ENCODE assay signal across 12 cellular contexts in genomic region chr18:49904871-49905555, GRCh38.
A peak's percentile ranks its signal among the peaks of the same experiment; 100 is the strongest.
DNase-seq lines count a peak whose midpoint lies in the region; ATAC-seq and TF ChIP-seq lines count a peak whose summit lies in the region.
"Had no signal": no experiment of that assay in that cellular context is flagged by ENCODE, and none has a peak within 500 bp of the region (broad histone marks: within the 10 kb centered on the region; RNA-seq: fewer than 3 reads in every experiment).

No MANE protein-coding gene starts in this region.

- no peaks in the 10 kb centered on the region for H3K4me1 Mint-ChIP-seq in stimulated activated effector memory CD8-positive, alpha-beta T cell treated with anti-CD3 and anti-CD28 coated beads, Interleukin-12 subunit alpha, Interleukin-12 subunit beta, amount 100 ng/mL, for 72 hours
- H3K4me1 Mint-ChIP-seq: IgD-negative memory B cell had no signal

- H3K36me3 Mint-ChIP-seq in stimulated activated effector memory CD8-positive, alpha-beta T cell treated with anti-CD3 and anti-CD28 coated beads, Interleukin-12 subunit alpha, Interleukin-12 subunit beta, amount 100 ng/mL, for 72 hours: no peaks in the 10 kb centered on the region

- H3K79me1 ChIP-seq in mesendoderm (ENCODE audit: low read length): no peaks in the 10 kb centered on the region

- H3K9me3 ChIP-seq in HUES6 (ENCODE audit: control insufficient read depth, insufficient read depth, low read depth, low read length): no peaks in the 10 kb centered on the region
- H3K9me3 ChIP-seq in OCI-LY7 (ENCODE audit: low read length): no peaks in the 10 kb centered on the region

- H3K9me2 ChIP-seq in OCI-LY7 (ENCODE audit: insufficient read depth, low read length): no peaks in the 10 kb centered on the region

- CTCF ChIA-PET in OCI-LY7 (lab: Charles Lee; ENCODE audit: unreplicated experiment): no interaction called here

- no peaks in the 10 kb centered on the region for H3K79me2 ChIP-seq in mesendoderm (ENCODE audit: control insufficient read depth, insufficient read depth, low read length)
- H3K79me2 ChIP-seq in OCI-LY7 (ENCODE audit: insufficient read depth, low read depth, low read length): no peaks in the 10 kb centered on the region

- H2BK120ac ChIP-seq in mesendoderm (ENCODE audit: low read depth, low read length): no peak overlapping the region

- no peak overlapping the region for H2AFZ ChIP-seq in OCI-LY7 (ENCODE audit: low read length)
- H2AFZ ChIP-seq: GM23248 had no signal

- peaks cover 3% of the 10 kb centered on the region; the same call in 1 of the 2 replicates for H3K27me3 ChIP-seq in HUES6 (ENCODE audit: control insufficient read depth, insufficient read depth, low read length)
- no peaks in the 10 kb centered on the region for H3K27me3 ChIP-seq in mesendoderm (ENCODE audit: insufficient read depth, low read length, poor library complexity)

- no peak overlapping the region for H4K5ac ChIP-seq in mesendoderm (ENCODE audit: low read length)

- H3K9ac ChIP-seq in HUES6 (ENCODE audit: low read length): peak overlapping the region; percentile 30
- peak overlapping the region; percentile 8 for H3K9ac ChIP-seq in mesendoderm (ENCODE audit: low read length)
- H3K9ac ChIP-seq: GM23248 had no signal

- H3K36me3 ChIP-seq in HUES6 (ENCODE audit: control insufficient read depth, insufficient read depth, low read length): no peaks in the 10 kb centered on the region
- no peaks in the 10 kb centered on the region for H3K36me3 ChIP-seq in mesendoderm (ENCODE audit: control insufficient read depth, insufficient read depth, low read length)
- no peaks in the 10 kb centered on the region for H3K36me3 ChIP-seq in OCI-LY7 (ENCODE audit: insufficient read depth, low read length)

- DNase-seq in DMS53 (lab: John Stamatoyannopoulos, UW) (peak; percentile 28), DMS53 treated with DMSO at 0.1 percent for 48 hours (lab: John Stamatoyannopoulos, UW; ENCODE audit: unreplicated experiment) (no peak), mesendoderm (peak; percentile 97), OCI-LY7 (ENCODE audit: low spot score) (no peak), HCEC 1CT (no peak), NAMALWA (ENCODE audit: low spot score) (no peak)
- no peak for DNase-seq in stimulated activated effector memory CD8-positive, alpha-beta T cell treated with anti-CD3 and anti-CD28 coated beads, Interleukin-12 subunit alpha, Interleukin-12 subunit beta, amount 100 ng/mL, for 72 hours (ENCODE audit: low spot score in 2 of 2)
- DNase-seq: DMS79, GM23248 had no signal

- intact Hi-C loops in OCI-LY7 (cut with micrococcal nuclease; ENCODE audit: unreplicated experiment): no loop called here

- peaks cover 26% of the 10 kb centered on the region for H3K4me1 ChIP-seq in HUES6 (ENCODE audit: control insufficient read depth, insufficient read depth, low read length)
- peaks cover 30% of the 10 kb centered on the region for H3K4me1 ChIP-seq in mesendoderm (ENCODE audit: control insufficient read depth, low read depth, low read length)
- no peaks in the 10 kb centered on the region for H3K4me1 ChIP-seq in OCI-LY7 (ENCODE audit: insufficient read depth, low read length, poor library complexity, severe bottlenecking)

- H3K4me2 ChIP-seq in mesendoderm (ENCODE audit: low read length): no peak overlapping the region
- H3K4me2 ChIP-seq in OCI-LY7 (ENCODE audit: low read length): no peak overlapping the region

- H2BK5ac ChIP-seq in mesendoderm (ENCODE audit: low read length): peak overlapping the region; percentile 88

- POLR2A ChIA-PET in OCI-LY7 (lab: Charles Lee): no interaction called here

- no peak overlapping the region for H3K4me3 ChIP-seq in HUES6 (ENCODE audit: low read depth, low read length)
- H3K4me3 ChIP-seq in mesendoderm (ENCODE audit: low read length): no peak overlapping the region
- no peak overlapping the region for H3K4me3 ChIP-seq in OCI-LY7 (ENCODE audit: low read depth, low read length, poor library complexity, severe bottlenecking)
- H3K4me3 ChIP-seq: GM23248 had no signal

- H2AK5ac ChIP-seq in mesendoderm (ENCODE audit: low read length): peak overlapping the region; percentile 46

- peak overlapping the region; percentile 81 for H3K56ac ChIP-seq in mesendoderm (ENCODE audit: low read length)

- no peak overlapping the region for H2BK15ac ChIP-seq in mesendoderm (replicated peaks; ENCODE audit: low read depth)

- H3K27ac Mint-ChIP-seq in stimulated activated effector memory CD8-positive, alpha-beta T cell treated with anti-CD3 and anti-CD28 coated beads, Interleukin-12 subunit alpha, Interleukin-12 subunit beta, amount 100 ng/mL, for 72 hours: no peak overlapping the region
- H3K27ac Mint-ChIP-seq: IgD-negative memory B cell had no signal

- peak overlapping the region; percentile 74 for H3K4ac ChIP-seq in mesendoderm (ENCODE audit: low read depth, low read length)

- H3K9me3 Mint-ChIP-seq in stimulated activated effector memory CD8-positive, alpha-beta T cell treated with anti-CD3 and anti-CD28 coated beads, Interleukin-12 subunit alpha, Interleukin-12 subunit beta, amount 100 ng/mL, for 72 hours: no peaks in the 10 kb centered on the region
- H3K9me3 Mint-ChIP-seq: IgD-negative memory B cell had no signal

- H3K23ac ChIP-seq in mesendoderm (ENCODE audit: low read length): peak overlapping the region; percentile 75

- H3K18ac ChIP-seq in mesendoderm (ENCODE audit: low read length): peak overlapping the region; percentile 66

- peak; percentile 9 for ATAC-seq in stimulated activated effector memory CD8-positive, alpha-beta T cell treated with anti-CD3 and anti-CD28 coated beads, Interleukin-12 subunit alpha, Interleukin-12 subunit beta, amount 100 ng/mL, for 72 hours

- no TSS peak for BruUV-seq in OCI-LY7 (replicated peaks; lab: Mats Ljungman, UMichigan)

- no CpG with 5 or more reads among the region's 4 CpGs for WGBS in mesendoderm (ENCODE audit: extremely low coverage, insufficient coverage, low lambda C conversion rate)

- H3K27ac ChIP-seq in HUES6 (ENCODE audit: low read depth, low read length) (no peak overlapping the region; the same call in 1 of the 2 replicates), mesendoderm (ENCODE audit: low read depth, low read length) (peak overlapping the region; percentile 55), OCI-LY7 (ENCODE audit: low read depth, low read length, poor library complexity, severe bottlenecking) (no peak overlapping the region)
- H3K27ac ChIP-seq: 22Rv1, GM23248 had no signal

- no peak overlapping the region for H4K8ac ChIP-seq in mesendoderm (ENCODE audit: low read depth, low read length)

- H3K4me3 Mint-ChIP-seq in stimulated activated effector memory CD8-positive, alpha-beta T cell treated with anti-CD3 and anti-CD28 coated beads, Interleukin-12 subunit alpha, Interleukin-12 subunit beta, amount 100 ng/mL, for 72 hours: no peak overlapping the region
- H3K4me3 Mint-ChIP-seq: IgD-negative memory B cell had no signal

- no peaks in the 10 kb centered on the region for H4K20me1 ChIP-seq in OCI-LY7 (ENCODE audit: insufficient read depth, low read length)

- no peak for TF ChIP-seq CTCF in OCI-LY7 (conservative IDR thresholded peaks at IDR 0.05; ENCODE audit: low read length)

Comparison
In these comparisons a context has a peak if more than half of its experiments do, and no peak if none do; other contexts are left out.
1. DNase-seq: peak in DMS53 (single experiment) and mesendoderm (single experiment); none in DMS53 treated with DMSO at 0.1 percent for 48 hours (single experiment), stimulated activated effector memory CD8-positive, alpha-beta T cell treated with anti-CD3 and anti-CD28 coated beads, Interleukin-12 subunit alpha, Interleukin-12 subunit beta, amount 100 ng/mL, for 72 hours (0 of 2), OCI-LY7 (single experiment), HCEC 1CT (single experiment) and NAMALWA (single experiment).